ENCODE assay signal across 8 cellular contexts in genomic region chr7:88401009-88401623, GRCh38.
A peak's percentile ranks its signal among the peaks of the same experiment; 100 is the strongest.
DNase-seq lines count a peak whose midpoint lies in the region; ATAC-seq and TF ChIP-seq lines count a peak whose summit lies in the region.

No MANE protein-coding gene starts in this region.

- peak; percentile 82 for TF ChIP-seq CTCF in SK-N-SH (IDR thresholded peaks at IDR 0.05)
- peak; percentile 26 to 54 (median 38) for TF ChIP-seq CTCF in right lobe of liver (IDR thresholded peaks at IDR 0.05)

- no peaks in the 10 kb centered on the region for H3K9me2 ChIP-seq in SK-N-SH

- TF ChIP-seq EP300 in SK-N-SH (IDR thresholded peaks at IDR 0.05; ENCODE audit: borderline replicate concordance in 1 of 2, low read depth in 1 of 2, low read length in 1 of 2), result no peak

- H3K4me2 ChIP-seq in SK-N-SH, result no peak overlapping the region

- CTCF ChIA-PET in SK-N-SH (lab: Yijun Ruan, JAX), result interaction anchor here (0.6 to 1.9 kb wide), 15 partner anchors 8 to 1222 kb away, joined by 3 to 7 read pairs (median 4); no protein-coding TSS in a partner anchor
- CTCF ChIA-PET in activated CD8-positive, alpha-beta memory T cell treated with anti-CD3 and anti-CD28 coated beads, Interleukin-2, amount 10 ng/mL, durations not matched to agents 7 days and 5 days (lab: Charles Lee), result interaction anchor here (0.9 kb wide), 1 partner anchor 158 kb away, joined by 3 read pairs; no protein-coding TSS in a partner anchor

- no peak overlapping the region; a peak in 1 of 4 replicates for H3K4me3 ChIP-seq in SK-N-SH (ENCODE audit: low read depth in 2 of 2, low read length in 1 of 2)
- no peak overlapping the region for H3K4me3 ChIP-seq in right lobe of liver

- H3K4me1 Mint-ChIP-seq in activated CD8-positive, alpha-beta memory T cell treated with anti-CD3 and anti-CD28 coated beads, Interleukin-2, amount 10 ng/mL, durations not matched to agents 7 days and 5 days, result peaks cover 5% of the 10 kb centered on the region
- no peaks in the 10 kb centered on the region for H3K4me1 Mint-ChIP-seq in effector memory CD8-positive, alpha-beta T cell (ENCODE audit: low read depth in 2 of 2)

- H3K79me2 ChIP-seq in SK-N-SH (ENCODE audit: insufficient read depth), result no peaks in the 10 kb centered on the region

- no peaks in the 10 kb centered on the region for H3K4me1 ChIP-seq in SK-N-SH (ENCODE audit: control insufficient read depth in 1 of 2, insufficient read depth in 2 of 2, low read depth in 1 of 2, low read length in 1 of 2)
- H3K4me1 ChIP-seq in right lobe of liver, result no peaks in the 10 kb centered on the region

- H3K27me3 Mint-ChIP-seq in activated CD8-positive, alpha-beta memory T cell treated with anti-CD3 and anti-CD28 coated beads, Interleukin-2, amount 10 ng/mL, durations not matched to agents 7 days and 5 days, result no peaks in the 10 kb centered on the region
- H3K27me3 Mint-ChIP-seq in effector memory CD8-positive, alpha-beta T cell, result no peaks in the 10 kb centered on the region

- H3F3A ChIP-seq in SK-N-SH (replicated peaks; ENCODE audit: insufficient read depth), result no peaks in the 10 kb centered on the region

- H3K27ac Mint-ChIP-seq in activated CD8-positive, alpha-beta memory T cell treated with anti-CD3 and anti-CD28 coated beads, Interleukin-2, amount 10 ng/mL, durations not matched to agents 7 days and 5 days, result no peak overlapping the region
- H3K27ac Mint-ChIP-seq in effector memory CD8-positive, alpha-beta T cell, result no peak overlapping the region

- intact Hi-C loops in right lobe of liver (cut with DNase I), result no loop called here

- no peak overlapping the region for H2AFZ ChIP-seq in SK-N-SH (ENCODE audit: low read depth)

- ATAC-seq in GM19328 (IDR thresholded peaks at IDR 0.05; ENCODE audit: unreplicated experiment) (peak; percentile 44), HG03432 (IDR thresholded peaks at IDR 0.05; ENCODE audit: unreplicated experiment) (peak; percentile 51), right lobe of liver (peak in 3 of 4 donors; percentile 45 to 69 (median 59))
- ATAC-seq in activated CD8-positive, alpha-beta memory T cell treated with anti-CD3 and anti-CD28 coated beads, Interleukin-2, amount 10 ng/mL, durations not matched to agents 7 days and 5 days, result no peak
- no peak for ATAC-seq in effector memory CD8-positive, alpha-beta T cell (replicated peaks)

- no peaks in the 10 kb centered on the region for H3K27me3 ChIP-seq in SK-N-SH (ENCODE audit: insufficient read depth)
- H3K27me3 ChIP-seq in right lobe of liver, result no peaks in the 10 kb centered on the region

- H4K20me1 ChIP-seq in SK-N-SH (ENCODE audit: insufficient read depth), result no peaks in the 10 kb centered on the region

- H3K9me3 ChIP-seq in SK-N-SH (no peaks in the 10 kb centered on the region), right lobe of liver (no peaks in the 10 kb centered on the region)

- no peak for TF ChIP-seq POLR2A in right lobe of liver (IDR thresholded peaks at IDR 0.05)

- H3K4me3 Mint-ChIP-seq in activated CD8-positive, alpha-beta memory T cell treated with anti-CD3 and anti-CD28 coated beads, Interleukin-2, amount 10 ng/mL, durations not matched to agents 7 days and 5 days, result no peak overlapping the region
- no peak overlapping the region for H3K4me3 Mint-ChIP-seq in effector memory CD8-positive, alpha-beta T cell

- peak; percentile 48 for DNase-seq in DMS53 treated with DMSO at 0.1 percent for 48 hours (lab: John Stamatoyannopoulos, UW; ENCODE audit: unreplicated experiment)
- peak; percentile 39 for DNase-seq in SK-N-SH
- DNase-seq in right lobe of liver, result no peak
- no peak for DNase-seq in activated CD4-positive, CD25-positive, alpha-beta regulatory T cell treated with anti-CD3 and anti-CD28 coated beads, Interleukin-2, amount 50 U/mL, for 72 hours
- no peak for DNase-seq in activated CD8-positive, alpha-beta memory T cell treated with anti-CD3 and anti-CD28 coated beads, Interleukin-2, amount 10 ng/mL, durations not matched to agents 7 days and 5 days
- no peak for DNase-seq in effector memory CD8-positive, alpha-beta T cell

- H3K27ac ChIP-seq in SK-N-SH (ENCODE audit: low read depth in 2 of 2, low read length in 1 of 2), result no peak overlapping the region
- no peak overlapping the region for H3K27ac ChIP-seq in right lobe of liver

- POLR2A ChIA-PET in SK-N-SH (lab: Yijun Ruan, JAX), result no interaction called here

- no peaks in the 10 kb centered on the region for H3K36me3 ChIP-seq in SK-N-SH (replicated peaks in 1 of 2; ENCODE audit: control insufficient read depth in 1 of 2, insufficient read depth in 2 of 2, low read length in 1 of 2)
- H3K36me3 ChIP-seq in right lobe of liver, result no peaks in the 10 kb centered on the region

- peak; percentile 80 for TF ChIP-seq RAD21 in SK-N-SH (IDR thresholded peaks at IDR 0.05; ENCODE audit: low read length)

- WGBS in SK-N-SH (ENCODE audit: low lambda C conversion rate), result 39% methylated on average over 4 of the region's 4 CpGs
- 52% methylated on average over 4 of the region's 4 CpGs for WGBS in right lobe of liver (ENCODE audit: insufficient coverage, low coverage, low lambda C conversion rate, missing lambda C conversion rate)

- H3K36me3 Mint-ChIP-seq in activated CD8-positive, alpha-beta memory T cell treated with anti-CD3 and anti-CD28 coated beads, Interleukin-2, amount 10 ng/mL, durations not matched to agents 7 days and 5 days, result no peaks in the 10 kb centered on the region
- H3K36me3 Mint-ChIP-seq in effector memory CD8-positive, alpha-beta T cell (ENCODE audit: insufficient read depth), result no peaks in the 10 kb centered on the region

- no peak overlapping the region for H3K9ac ChIP-seq in SK-N-SH

- H3K9me3 Mint-ChIP-seq in activated CD8-positive, alpha-beta memory T cell treated with anti-CD3 and anti-CD28 coated beads, Interleukin-2, amount 10 ng/mL, durations not matched to agents 7 days and 5 days (ENCODE audit: low read depth), result no peaks in the 10 kb centered on the region
- peaks cover 2 to 5% of the 10 kb centered on the region in 2 donors for H3K9me3 Mint-ChIP-seq in effector memory CD8-positive, alpha-beta T cell

TF ChIP-seq in SK-N-SH, 30 proteins besides CTCF, POLR2A, EP300 and RAD21:
- TF ChIP-seq JUND (IDR thresholded peaks at IDR 0.05) (no peak), FOSL2 (IDR thresholded peaks at IDR 0.05; ENCODE audit: borderline replicate concordance, low read depth) (no peak), RFX5 (IDR thresholded peaks at IDR 0.05; ENCODE audit: low read length) (no peak), SMC3 (IDR thresholded peaks at IDR 0.05; ENCODE audit: low read depth, low read length) (peak; percentile 50; the same call in 1 of the 2 replicates), EZH2phosphoT487 (IDR thresholded peaks at IDR 0.05; ENCODE audit: borderline replicate concordance, low read depth) (no peak), REST (IDR thresholded peaks at IDR 0.05; ENCODE audit: low read depth, low read length) (no peak), GABPA (IDR thresholded peaks at IDR 0.05; ENCODE audit: low read depth) (no peak), TAF1 (IDR thresholded peaks at IDR 0.05; ENCODE audit: borderline replicate concordance, low read depth, low read length) (no peak)

Comparison
In these comparisons a context has a peak if more than half of its experiments do, and no peak if none do; other contexts are left out.
1. DNase-seq: peak in DMS53 treated with DMSO at 0.1 percent for 48 hours (single experiment) and SK-N-SH (single experiment); none in right lobe of liver (0 of 3), activated CD4-positive, CD25-positive, alpha-beta regulatory T cell treated with anti-CD3 and anti-CD28 coated beads, Interleukin-2, amount 50 U/mL, for 72 hours (single experiment), activated CD8-positive, alpha-beta memory T cell treated with anti-CD3 and anti-CD28 coated beads, Interleukin-2, amount 10 ng/mL, durations not matched to agents 7 days and 5 days (single experiment) and effector memory CD8-positive, alpha-beta T cell (0 of 3).
2. ATAC-seq: peak in GM19328 (single experiment), HG03432 (single experiment) and right lobe of liver (3 of 4); none in activated CD8-positive, alpha-beta memory T cell treated with anti-CD3 and anti-CD28 coated beads, Interleukin-2, amount 10 ng/mL, durations not matched to agents 7 days and 5 days (single experiment) and effector memory CD8-positive, alpha-beta T cell (single experiment).